ENCODE assay signal across 11 cellular contexts in the genomic region with DNA sequence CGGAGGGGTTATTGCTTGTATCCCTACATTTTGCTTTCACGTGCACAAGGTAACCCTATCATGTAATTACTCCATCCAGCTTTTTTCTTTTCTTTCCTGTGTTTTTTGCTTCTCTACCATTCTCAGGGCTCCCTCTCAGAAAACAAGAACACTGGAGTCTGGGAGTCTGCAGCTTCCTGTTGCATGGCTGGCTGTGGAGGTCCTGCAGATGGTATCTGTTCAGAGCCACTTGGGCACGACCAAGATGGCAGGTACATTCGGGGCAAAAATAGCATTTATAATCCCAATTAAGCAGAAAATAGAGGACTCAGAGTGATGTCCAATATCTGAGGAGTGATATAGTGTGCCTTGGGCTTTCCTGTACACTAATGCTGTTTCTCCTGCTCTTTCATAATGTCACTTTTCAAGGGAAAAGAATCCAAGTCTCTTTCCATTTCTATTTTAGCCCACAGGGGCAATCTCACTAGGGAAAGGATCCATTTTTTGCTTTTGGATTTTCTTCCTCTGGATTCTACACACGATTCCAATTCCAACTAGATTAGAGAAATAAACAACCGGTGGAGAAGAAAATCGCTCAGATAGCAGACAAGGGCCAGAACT. TPM values are rescaled to one million over a fixed set of nuclear protein-coding genes. Genes with fewer than 3 reads are reported as not detected.
DNase-seq lines count a peak whose midpoint lies in the region; ATAC-seq, FAIRE-seq and TF ChIP-seq lines count a peak whose summit lies in the region.
"Had no signal": no experiment of that assay in that cellular context is flagged by ENCODE, and none has a peak within 500 bp of the region (broad histone marks: within the 10 kb centered on the region; RNA-seq: fewer than 3 reads in every experiment).

No MANE protein-coding gene starts in this region.

- H3K9me3 ChIP-seq in SK-N-MC (ENCODE audit: low read depth, low read length) (no peaks in the 10 kb centered on the region), small intestine (ENCODE audit: control insufficient read depth, low read depth) (no peaks in the 10 kb centered on the region)

- 10 to 32% (median 25%) methylated on average over 7 of the region's 7 CpGs for WGBS in small intestine, 3 donors

- DNase-seq in DMS53 (lab: John Stamatoyannopoulos, UW) = peak; percentile 35
- DNase-seq in DMS53 treated with DMSO at 0.1 percent for 48 hours (lab: John Stamatoyannopoulos, UW; ENCODE audit: unreplicated experiment) = no peak
- no peak for DNase-seq in SK-N-MC (ENCODE audit: low read depth, low spot score)
- no peak for DNase-seq in fibroblast of the aortic adventitia (ENCODE audit: low read depth)
- DNase-seq in small intestine = no peak
- no peak for DNase-seq in activated naive CD4-positive, alpha-beta T cell treated with Interleukin-2 at 50 U/mL for 16 hours
- DNase-seq in frontal cortex (ENCODE audit: low spot score in 2 of 2) = no peak
- DNase-seq: activated CD4-positive, alpha-beta T cell treated with anti-CD3 and anti-CD28 coated beads, Interleukin-2, amount 10 ng/mL, durations not matched to agents 24 days and 14 days; stimulated activated CD4-positive, alpha-beta T cell treated with anti-CD3 and anti-CD28 coated beads, Interleukin-1b, Interleukin-23, amount 100 ng/mL, for 48 hours had no signal

- no peak for FAIRE-seq in small intestine (lab: Jason Lieb, UNC)
- FAIRE-seq in frontal cortex (lab: Jason Lieb, UNC) = no peak
- FAIRE-seq: A204.1 had no signal

- no peak for ATAC-seq in HG03432 (IDR thresholded peaks at IDR 0.05; ENCODE audit: unreplicated experiment)

- H3K9ac ChIP-seq in SK-N-MC (ENCODE audit: insufficient read length) = peak overlapping the region; percentile 22

- H3K27me3 ChIP-seq in small intestine (ENCODE audit: control insufficient read depth in 2 of 2, insufficient read depth in 2 of 2, low read length in 2 of 2) = no peaks in the 10 kb centered on the region

- H3K36me3 ChIP-seq in SK-N-MC (ENCODE audit: insufficient read depth, low read length) (no peaks in the 10 kb centered on the region), small intestine (ENCODE audit: control insufficient read depth in 2 of 2, insufficient read depth in 2 of 2, low read length in 2 of 2) (no peaks in the 10 kb centered on the region)

- H3K4me1 ChIP-seq in small intestine (ENCODE audit: control insufficient read depth in 2 of 2, insufficient read depth in 1 of 2, low read depth in 1 of 2, low read length in 1 of 2) = peaks cover 13 to 17% of the 10 kb centered on the region in 2 donors

- no peak for TF ChIP-seq CTCF in fibroblast of the aortic adventitia (IDR thresholded peaks at IDR 0.05; ENCODE audit: insufficient read depth, low read length)

- H3K27ac ChIP-seq in SK-N-MC = peak overlapping the region; percentile 82
- peak overlapping the region; percentile 77 to 93 for H3K27ac ChIP-seq in small intestine (ENCODE audit: low read depth in 1 of 2, low read length in 1 of 2)

- H3K4me3 ChIP-seq in SK-N-MC (peak overlapping the region; percentile 64), fibroblast of the aortic adventitia (ENCODE audit: low read depth, low read length) (peak overlapping the region; percentile 59), small intestine (ENCODE audit: low read depth in 1 of 2, low read length in 2 of 2) (no peak overlapping the region)

RNA-seq across cellular contexts. Expression of gene NUMB, which starts 3.2 kb away (rescaled TPM):
- total RNA-seq in fibroblast of the aortic adventitia (ENCODE audit: low replicate concordance) (39.0 and 52.3 TPM in 2 replicates), frontal cortex (13.5 TPM)
- 10 to 100 TPM; 38.5 to 69.6 (median 41.3) TPM for polyA plus RNA-seq in small intestine

RNA-seq across cellular contexts. Expression of gene RIOX1, which starts 29.2 kb away (rescaled TPM):
- total RNA-seq in fibroblast of the aortic adventitia (ENCODE audit: low replicate concordance) (17.4 and 17.5 TPM in 2 replicates), frontal cortex (27.7 TPM)
- polyA plus RNA-seq in small intestine = 1 to 10 TPM; 5.4 to 7.4 (median 6.2) TPM

Comparison
In these comparisons a context has a peak if more than half of its experiments do, and no peak if none do; other contexts are left out.
1. H3K4me3 ChIP-seq: peak in SK-N-MC (single experiment) and fibroblast of the aortic adventitia (single experiment); none in small intestine (0 of 2).